ENCODE assay signal across 19 cellular contexts in the genomic region with DNA sequence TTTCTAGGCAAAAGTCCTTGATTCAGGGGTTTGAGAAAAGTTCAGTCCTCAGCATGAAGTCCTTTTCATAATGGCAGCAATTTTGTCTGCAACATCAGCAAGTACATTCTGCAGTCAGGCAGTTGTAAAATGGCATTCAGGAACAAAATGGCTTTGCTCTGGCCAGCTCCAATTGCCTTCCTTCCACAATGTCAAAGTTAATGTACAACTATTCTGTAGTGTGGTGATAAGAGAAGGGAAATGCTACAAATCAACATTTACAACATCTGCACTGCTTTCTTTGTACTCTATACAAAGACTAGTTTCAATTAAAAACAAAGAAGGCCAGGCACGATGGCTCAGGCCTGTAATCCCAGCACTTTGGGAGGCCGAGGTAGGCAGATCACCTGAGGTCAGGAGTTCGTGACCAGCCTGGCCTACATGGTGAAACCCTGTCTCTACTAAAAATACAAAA. TPM values are rescaled to one million over a fixed set of nuclear protein-coding genes. Genes with fewer than 3 reads are reported as not detected.
DNase-seq lines count a peak whose midpoint lies in the region; ATAC-seq and TF ChIP-seq lines count a peak whose summit lies in the region.
"Had no signal": no experiment of that assay in that cellular context is flagged by ENCODE, and none has a peak within 500 bp of the region (broad histone marks: within the 10 kb centered on the region; RNA-seq: fewer than 3 reads in every experiment).

No MANE protein-coding gene starts in this region.

- peaks cover 20 to 49% of the 10 kb centered on the region in 2 donors for H3K4me1 ChIP-seq in mucosa of rectum (ENCODE audit: control insufficient read depth in 2 of 2, insufficient read depth in 2 of 2, low read length in 2 of 2)

- DNase-seq in dorsolateral prefrontal cortex (no peak), cerebellar cortex (ENCODE audit: low spot score) (no peak), activated T-cell treated with anti-CD3 and anti-CD28 coated beads for 4 hours (no peak)
- DNase-seq: ACHN, H9, KBM-7, NCI-H1417 treated with DMSO at 0.1 percent for 48 hours, NCI-H2029, NCI-H2171 treated with DMSO at 0.1 percent for 48 hours, NCI-H446 treated with DMSO at 0.1 percent for 48 hours, NCI-H748 treated with DMSO at 0.1 percent for 48 hours, PC-3, SJCRH30 had no signal

- no peaks in the 10 kb centered on the region for H3K36me3 ChIP-seq in mucosa of rectum (ENCODE audit: control insufficient read depth in 2 of 2, insufficient read depth in 2 of 2, low read length in 2 of 2)
- H3K36me3 ChIP-seq: SJCRH30 had no signal

- TF ChIP-seq CTCF in dorsolateral prefrontal cortex (IDR thresholded peaks at IDR 0.05 in 54 of 56, conservative IDR thresholded peaks at IDR 0.05 in 2 of 56; ENCODE audit: low read depth in 1 of 56, partially characterized antibody in 56 of 56), result no peak

- H3K27me3 ChIP-seq in dorsolateral prefrontal cortex (no peaks in the 10 kb centered on the region), mucosa of rectum (ENCODE audit: control insufficient read depth in 2 of 2, insufficient read depth in 2 of 2, low read length in 2 of 2) (no peaks in the 10 kb centered on the region)
- H3K27me3 ChIP-seq: SJCRH30 had no signal

- H3K4me3 ChIP-seq in dorsolateral prefrontal cortex (no peak overlapping the region), mucosa of rectum (ENCODE audit: low read length in 2 of 2) (no peak overlapping the region)
- H3K4me3 ChIP-seq: SJCRH30 had no signal

- no peak for ATAC-seq in HG02763 (IDR thresholded peaks at IDR 0.05; ENCODE audit: unreplicated experiment)
- ATAC-seq: PC-3 had no signal

- peak overlapping the region; percentile 1 to 18 for H3K9ac ChIP-seq in mucosa of rectum (ENCODE audit: low read depth in 1 of 2, low read length in 2 of 2)

- no peaks in the 10 kb centered on the region for H3K9me3 ChIP-seq in mucosa of rectum (ENCODE audit: control insufficient read depth in 2 of 2, low read length in 2 of 2)
- H3K9me3 ChIP-seq: Caco-2, SJCRH30 had no signal

- peak overlapping the region; percentile 13 for H3K27ac ChIP-seq in angular gyrus (ENCODE audit: low read depth, low read length)
- peak overlapping the region; percentile 53 to 99 (median 94) for H3K27ac ChIP-seq in dorsolateral prefrontal cortex
- peak overlapping the region; percentile 77 to 88 for H3K27ac ChIP-seq in mucosa of rectum (ENCODE audit: low read depth in 2 of 2, low read length in 2 of 2)
- H3K27ac ChIP-seq in temporal lobe (ENCODE audit: low read depth, low read length), result peak overlapping the region; percentile 92
- H3K27ac ChIP-seq: HL-60, SJCRH30 had no signal

- intact Hi-C loops in dorsolateral prefrontal cortex (cut with DNase I), result no loop called here

RNA-seq across cellular contexts. Expression of a gene that starts 1.8 kb away (rescaled TPM):
- 10 to 100 TPM in 101 of 120 experiments, 1 to 10 TPM in 19; 4.0 to 49.8 (median 16.7) TPM for total RNA-seq in dorsolateral prefrontal cortex
- 9.8 TPM for total RNA-seq in temporal lobe

RNA-seq across cellular contexts. Expression of a gene that starts 32.3 kb away (rescaled TPM):
- total RNA-seq in dorsolateral prefrontal cortex (1 to 10 TPM in 104 of 120 experiments, under 1 TPM in 16; 0.60 to 4.5 (median 1.5) TPM), temporal lobe (0.74 TPM)
- total RNA-seq: SJCRH30 had no signal

Comparison
In these comparisons a context has a peak if more than half of its experiments do, and no peak if none do; other contexts are left out.
1. H3K27ac ChIP-seq: peak in every context shown above with its lines; median percentile 94 in dorsolateral prefrontal cortex; 92 in temporal lobe; 82 in mucosa of rectum; 13 in angular gyrus.